34 cellular contexts compared by ENCODE assay signal in the genomic region with DNA sequence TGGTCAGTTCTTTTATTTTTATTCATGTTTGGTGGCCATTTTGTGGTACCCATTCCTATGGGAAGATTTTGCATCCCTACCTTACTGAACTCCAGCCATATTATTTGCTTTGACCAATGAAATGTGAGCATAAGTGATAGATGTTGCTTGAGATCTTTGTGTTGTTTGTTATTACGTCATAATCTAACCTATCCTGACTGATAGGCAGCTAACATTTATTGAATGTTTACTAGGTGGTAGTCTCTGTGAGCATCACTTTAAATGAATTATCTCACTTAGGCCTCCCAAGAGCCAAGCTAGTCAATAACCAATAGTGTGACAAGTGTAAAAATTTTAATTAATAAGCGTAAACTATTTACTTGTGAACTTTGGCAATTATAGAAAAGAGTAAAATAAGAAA.
"Had no signal": no experiment of that assay in that cellular context is flagged by ENCODE, and none has a peak within 500 bp of the region (broad histone marks: within the 10 kb centered on the region; RNA-seq: fewer than 3 reads in every experiment).

No MANE protein-coding gene starts in this region.

- H3K4me3 Mint-ChIP-seq: activated B cell treated with CpG ODN at 0.5 μM for 24 hours; activated CD8-positive, alpha-beta T cell treated with anti-CD3 and anti-CD28 coated beads for 36 hours; activated naive CD8-positive, alpha-beta T cell; activated T-cell treated with anti-CD3 and anti-CD28 coated beads, Interleukin-2, amount 50 U/mL, for 4 hours; activated T-helper 17 cell treated with anti-CD3 and anti-CD28 coated beads, Interleukin-2, amount 50 U/mL, for 72 hours; central memory CD8-positive, alpha-beta T cell; dendritic cell treated with granulocyte-macrophage colony-stimulating factor and Interleukin-4, amounts not matched to agents 40 ng/mL and 50 ng/mL, for 4 days; endodermal cell; T-helper 1 cell treated with Interleukin-12 subunit alpha and Interleukin-12 subunit beta and Interleukin-4 antibody, amounts not matched to agents 30 μg/mL and 1 μg/mL, for 36 hours; T-helper 2 cell treated with Interferon-gamma antibody and Interleukin-4, amounts not matched to agents 5 μg/mL and 100 μg/mL, for 36 hours had no signal

- H3K27ac ChIP-seq: brain microvascular endothelial cell, coronary artery, heart left ventricle, WERI-Rb-1 had no signal

- H3K27me3 ChIP-seq: brain microvascular endothelial cell, dorsolateral prefrontal cortex, heart left ventricle had no signal

- H3K9me3 Mint-ChIP-seq: activated T-helper 17 cell treated with anti-CD3 and anti-CD28 coated beads, Interleukin-2, amount 50 U/mL, for 72 hours; central memory CD8-positive, alpha-beta T cell; T-helper 1 cell treated with Interleukin-12 subunit alpha and Interleukin-12 subunit beta and Interleukin-4 antibody, amounts not matched to agents 30 μg/mL and 1 μg/mL, for 36 hours had no signal

- H3K4me1 Mint-ChIP-seq: central memory CD8-positive, alpha-beta T cell; endodermal cell had no signal

- H3K4me3 ChIP-seq: coronary artery, dorsolateral prefrontal cortex, heart left ventricle had no signal

- H3K27me3 Mint-ChIP-seq: activated B cell treated with CpG ODN at 0.5 μM for 24 hours; activated CD8-positive, alpha-beta T cell treated with anti-CD3 and anti-CD28 coated beads for 36 hours; activated naive CD8-positive, alpha-beta T cell; activated T-helper 17 cell treated with anti-CD3 and anti-CD28 coated beads, Interleukin-2, amount 50 U/mL, for 72 hours; central memory CD8-positive, alpha-beta T cell; dendritic cell treated with granulocyte-macrophage colony-stimulating factor and Interleukin-4, amounts not matched to agents 40 ng/mL and 50 ng/mL, for 4 days had no signal

- ATAC-seq: activated CD4-positive, CD25-positive, alpha-beta regulatory T cell treated with anti-CD3 and anti-CD28 coated beads, Interleukin-2, amount 50 U/mL, for 24 hours; activated CD8-positive, alpha-beta T cell treated with anti-CD3 and anti-CD28 coated beads for 36 hours; activated T-cell treated with anti-CD3 and anti-CD28 coated beads, Interleukin-2, amount 50 U/mL, for 4 hours; activated T-helper 17 cell treated with anti-CD3 and anti-CD28 coated beads, Interleukin-2, amount 50 U/mL, for 72 hours; esophagus mucosa; heart left ventricle had no signal

- H3K36me3 ChIP-seq: brain microvascular endothelial cell had no signal

- DNase-seq: activated B cell treated with CpG ODN at 0.5 μM for 24 hours; activated CD4-positive, alpha-beta T cell treated with anti-CD3 and anti-CD28 coated beads for 48 hours; activated CD4-positive, alpha-beta T cell treated with anti-CD3 and anti-CD28 coated beads, Interleukin-2, amount 50 U/mL, for 1 hour; activated CD4-positive, alpha-beta T cell treated with anti-CD3 and anti-CD28 coated beads, Interleukin-2, amount 50 U/mL, for 48 hours; activated CD8-positive, alpha-beta memory T cell treated with anti-CD3 and anti-CD28 coated beads for 24 hours; activated CD8-positive, alpha-beta T cell treated with anti-CD3 and anti-CD28 coated beads for 36 hours; activated effector memory CD4-positive, alpha-beta T cell treated with Interleukin-2 at 50 U/mL for 16 hours; activated gamma-delta T cell treated with Interleukin-2 at 50 U/mL for 16 hours; activated naive CD4-positive, alpha-beta T cell treated with anti-CD3 and anti-CD28 coated beads, Interleukin-2, amount 50 U/mL, for 16 hours; activated naive CD4-positive, alpha-beta T cell treated with Interleukin-2 at 50 U/mL for 16 hours; activated T-cell treated with anti-CD3 and anti-CD28 coated beads, Interleukin-2, amount 50 U/mL, for 4 hours; amniotic stem cell; anterior cingulate cortex; brain microvascular endothelial cell; dorsolateral prefrontal cortex; effector memory CD4-positive, alpha-beta T cell; endodermal cell; foreskin fibroblast; glutamatergic neuron; heart left ventricle; T1000; WERI-Rb-1 had no signal

- FAIRE-seq: astrocyte, bronchial epithelial cell, frontal cortex had no signal

- H3K27ac Mint-ChIP-seq: activated B cell treated with CpG ODN at 0.5 μM for 24 hours; activated CD8-positive, alpha-beta T cell treated with anti-CD3 and anti-CD28 coated beads for 36 hours; activated naive CD8-positive, alpha-beta T cell; activated T-helper 17 cell treated with anti-CD3 and anti-CD28 coated beads, Interleukin-2, amount 50 U/mL, for 72 hours; dendritic cell treated with granulocyte-macrophage colony-stimulating factor and Interleukin-4, amounts not matched to agents 40 ng/mL and 50 ng/mL, for 4 days; endodermal cell; T-helper 1 cell treated with Interleukin-12 subunit alpha and Interleukin-12 subunit beta and Interleukin-4 antibody, amounts not matched to agents 30 μg/mL and 1 μg/mL, for 36 hours; T-helper 2 cell treated with Interferon-gamma antibody and Interleukin-4, amounts not matched to agents 5 μg/mL and 100 μg/mL, for 36 hours had no signal
